1 cellular context compared by ENCODE assay signal in the genomic region with DNA sequence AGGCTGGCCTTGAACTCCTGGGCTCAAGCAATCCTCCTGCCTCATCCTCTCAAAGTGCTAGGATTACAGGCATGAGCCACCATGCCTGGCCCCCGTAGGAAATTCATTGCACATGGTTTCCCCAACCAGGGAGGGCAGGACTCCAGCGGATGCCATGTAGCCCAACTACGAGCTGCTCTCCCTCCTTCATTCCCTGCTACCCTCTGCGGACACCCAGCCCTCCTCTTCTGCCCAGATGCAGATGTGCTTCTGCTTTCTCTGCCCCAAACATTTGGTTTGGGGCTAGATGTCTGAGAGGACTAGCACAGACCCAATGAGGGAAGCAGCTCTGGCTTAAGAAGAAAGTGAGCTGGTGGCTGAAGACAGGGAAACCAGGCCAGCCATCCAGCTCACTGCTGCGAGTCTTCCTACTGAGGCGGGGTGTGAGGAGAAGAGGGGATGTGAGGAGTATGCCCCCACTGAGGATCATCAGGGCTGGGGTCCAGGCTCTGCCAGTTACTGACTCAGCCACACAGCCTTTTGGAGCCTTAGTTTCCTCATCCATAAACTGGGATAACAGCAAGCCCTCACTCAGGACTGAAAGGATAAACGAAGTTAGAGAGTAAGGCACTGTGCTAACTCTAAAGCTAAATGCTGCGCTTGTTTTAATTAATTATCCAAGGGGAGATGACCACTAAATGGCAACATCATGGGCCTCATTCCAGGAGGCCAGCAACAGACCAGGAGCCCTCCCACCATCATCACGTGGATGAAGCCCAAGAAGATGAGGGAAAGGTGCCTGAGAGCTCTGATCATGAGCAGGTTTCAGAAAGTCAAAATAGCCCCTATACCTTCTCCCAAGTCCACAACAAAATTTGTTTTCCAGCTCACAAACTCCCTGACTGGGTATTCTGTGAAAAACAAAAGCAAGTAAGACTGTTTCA.
TF ChIP-seq lines count a peak whose summit lies in the region.

No MANE protein-coding gene starts in this region.

TF ChIP-seq in SK-N-SH, 30 proteins besides CTCF, POLR2A, EP300 and RAD21 (continued from another document):
- TF ChIP-seq, protein P1, sequence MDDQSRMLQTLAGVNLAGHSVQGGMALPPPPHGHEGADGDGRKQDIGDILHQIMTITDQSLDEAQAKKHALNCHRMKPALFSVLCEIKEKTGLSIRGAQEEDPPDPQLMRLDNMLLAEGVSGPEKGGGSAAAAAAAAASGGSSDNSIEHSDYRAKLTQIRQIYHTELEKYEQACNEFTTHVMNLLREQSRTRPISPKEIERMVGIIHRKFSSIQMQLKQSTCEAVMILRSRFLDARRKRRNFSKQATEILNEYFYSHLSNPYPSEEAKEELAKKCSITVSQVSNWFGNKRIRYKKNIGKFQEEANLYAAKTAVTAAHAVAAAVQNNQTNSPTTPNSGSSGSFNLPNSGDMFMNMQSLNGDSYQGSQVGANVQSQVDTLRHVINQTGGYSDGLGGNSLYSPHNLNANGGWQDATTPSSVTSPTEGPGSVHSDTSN (IDR thresholded peaks at IDR 0.05) = no peak
- TF ChIP-seq TCF12 (IDR thresholded peaks at IDR 0.05) = no peak
- TF ChIP-seq GATA2 (CRISPR knock-in tag; IDR thresholded peaks at IDR 0.05) = no peak
- no peak for TF ChIP-seq NFIC (IDR thresholded peaks at IDR 0.05; ENCODE audit: borderline replicate concordance)
- no peak for TF ChIP-seq NRF1 (IDR thresholded peaks at IDR 0.05; ENCODE audit: low read depth, low read length)
- no peak for TF ChIP-seq FOXJ3 (CRISPR knock-in tag; IDR thresholded peaks at IDR 0.05)
- TF ChIP-seq ELF1 (IDR thresholded peaks at IDR 0.05) = no peak
